Comparison of ENCODE assay signal across 8 cellular contexts in genomic region chr16:15682105-15682570, GRCh38. TPM values are rescaled to one million over a fixed set of nuclear protein-coding genes. Genes with fewer than 3 reads are reported as not detected.
DNase-seq lines count a peak whose midpoint lies in the region; ATAC-seq, FAIRE-seq and TF ChIP-seq lines count a peak whose summit lies in the region.

No MANE protein-coding gene starts in this region.

- H3K9ac ChIP-seq in OCI-LY3 (ENCODE audit: low read length), result no peak overlapping the region
- no peak overlapping the region for H3K9ac ChIP-seq in iPS-18a (ENCODE audit: low read length)

- no peaks in the 10 kb centered on the region for H3K9me3 Mint-ChIP-seq in activated naive CD8-positive, alpha-beta T cell (ENCODE audit: low read depth)

- H3K4me3 ChIP-seq in left ventricle myocardium inferior, result no peak overlapping the region
- H3K4me3 ChIP-seq in OCI-LY3 (ENCODE audit: low read length), result no peak overlapping the region
- no peak overlapping the region for H3K4me3 ChIP-seq in iPS-18a (ENCODE audit: low read length)

- no peak for FAIRE-seq in GM12892 (lab: Jason Lieb, UNC)

- peaks cover 13% of the 10 kb centered on the region for H3K4me1 Mint-ChIP-seq in activated naive CD8-positive, alpha-beta T cell (ENCODE audit: low read depth)

- peaks cover 8% of the 10 kb centered on the region for H3K36me3 Mint-ChIP-seq in activated naive CD8-positive, alpha-beta T cell

- H3K27me3 ChIP-seq in left ventricle myocardium inferior (ENCODE audit: low read depth) (no peaks in the 10 kb centered on the region), OCI-LY3 (ENCODE audit: low read depth, low read length) (no peaks in the 10 kb centered on the region), iPS-18a (ENCODE audit: control insufficient read depth, insufficient read depth, low read length) (no peaks in the 10 kb centered on the region)

- H3K27ac ChIP-seq in left ventricle myocardium inferior (replicated peaks), result no peak overlapping the region
- peak overlapping the region; percentile 35 for H3K27ac ChIP-seq in OCI-LY3 (ENCODE audit: low read length)
- H3K27ac ChIP-seq in iPS-18a (ENCODE audit: low read length), result peak overlapping the region; percentile 75

- no peak overlapping the region for H3K4me3 Mint-ChIP-seq in activated naive CD8-positive, alpha-beta T cell

- H3K27ac Mint-ChIP-seq in activated naive CD8-positive, alpha-beta T cell, result peak overlapping the region; percentile 58

- H3K27me3 Mint-ChIP-seq in activated naive CD8-positive, alpha-beta T cell, result no peaks in the 10 kb centered on the region

- peaks cover 69% of the 10 kb centered on the region for H3K36me3 ChIP-seq in left ventricle myocardium inferior
- peaks cover 52% of the 10 kb centered on the region for H3K36me3 ChIP-seq in OCI-LY3 (replicated peaks; ENCODE audit: low read depth, low read length)
- H3K36me3 ChIP-seq in iPS-18a (ENCODE audit: control insufficient read depth, low read depth, low read length), result peaks cover 30% of the 10 kb centered on the region

- ATAC-seq in Right ventricle myocardium inferior (no peak), HG03097 (IDR thresholded peaks at IDR 0.05; ENCODE audit: low FRiP score, unreplicated experiment) (no peak)

- no peak overlapping the region for H2AFZ ChIP-seq in OCI-LY3 (ENCODE audit: low read depth, low read length)

- TF ChIP-seq POLR2A in GM12892 (IDR thresholded peaks at IDR 0.05; ENCODE audit: low read depth, low read length), result no peak

- no peak for DNase-seq in left ventricle myocardium inferior
- no peak for DNase-seq in Right ventricle myocardium inferior (ENCODE audit: missing footprints)
- peak; percentile 45 for DNase-seq in stimulated activated CD8-positive, alpha-beta memory T cell treated with anti-CD3 and anti-CD28 coated beads, Interleukin-4, amount 100 ng/mL, for 48 hours
- DNase-seq in GM12892 (ENCODE audit: insufficient read length), result no peak

- peak overlapping the region; percentile 19 for H3K4me2 ChIP-seq in OCI-LY3 (ENCODE audit: low read length)

- peaks cover 5% of the 10 kb centered on the region; the same call in 1 of the 2 replicates for H4K20me1 ChIP-seq in OCI-LY3 (ENCODE audit: insufficient read depth, low read length)

- H3K9me3 ChIP-seq in left ventricle myocardium inferior (replicated peaks) (no peaks in the 10 kb centered on the region), OCI-LY3 (ENCODE audit: insufficient read depth, low read length) (no peaks in the 10 kb centered on the region), iPS-18a (ENCODE audit: control insufficient read depth, low read depth, low read length) (no peaks in the 10 kb centered on the region)

- intact Hi-C loops in left ventricle myocardium inferior (cut with micrococcal nuclease) (no loop called here), Right ventricle myocardium inferior (cut with DNase I) (no loop called here)

- peak; percentile 34 for TF ChIP-seq CTCF in left ventricle myocardium inferior (IDR thresholded peaks at IDR 0.05; ENCODE audit: borderline replicate concordance)
- TF ChIP-seq CTCF in OCI-LY3 (IDR thresholded peaks at IDR 0.05; ENCODE audit: low read depth, low read length), result peak; percentile 51

- H3K4me1 ChIP-seq in left ventricle myocardium inferior (no peaks in the 10 kb centered on the region), OCI-LY3 (ENCODE audit: low read length) (peaks cover 16% of the 10 kb centered on the region), iPS-18a (ENCODE audit: control insufficient read depth, low read depth, low read length) (peaks cover 3% of the 10 kb centered on the region)

- peaks cover 49% of the 10 kb centered on the region for H3K79me2 ChIP-seq in OCI-LY3 (ENCODE audit: low read length)

RNA-seq across cellular contexts. Expression of gene NDE1, which starts 32.1 kb away (rescaled TPM):
- 16.3 TPM for total RNA-seq in left ventricle myocardium inferior
- total RNA-seq in Right ventricle myocardium inferior, result 19.2 TPM
- polyA plus RNA-seq in GM12892 (2012; ENCODE audit: missing spikeins), result 75.8 TPM

RNA-seq across cellular contexts. Expression of gene MARF1, which starts 39.2 kb away (rescaled TPM):
- total RNA-seq in left ventricle myocardium inferior, result 46.0 TPM
- 48.4 TPM for total RNA-seq in Right ventricle myocardium inferior
- polyA plus RNA-seq in GM12892 (2012; ENCODE audit: missing spikeins), result 17.5 TPM
